ENCODE assay signal across 1 cellular context in genomic region chr1:31580891-31581603, GRCh38.
TF ChIP-seq lines count a peak whose summit lies in the region.

No MANE protein-coding gene starts in this region.

TF ChIP-seq in liver, 16 proteins besides CTCF, POLR2A, EP300 and RAD21 (continued from another document):
- TF ChIP-seq, protein P1, sequence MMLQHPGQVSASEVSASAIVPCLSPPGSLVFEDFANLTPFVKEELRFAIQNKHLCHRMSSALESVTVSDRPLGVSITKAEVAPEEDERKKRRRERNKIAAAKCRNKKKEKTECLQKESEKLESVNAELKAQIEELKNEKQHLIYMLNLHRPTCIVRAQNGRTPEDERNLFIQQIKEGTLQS (IDR thresholded peaks at IDR 0.05) = no peak
- TF ChIP-seq GABPA (IDR thresholded peaks at IDR 0.05 in 1 of 2, conservative IDR thresholded peaks at IDR 0.05 in 1 of 2) = no peak
- TF ChIP-seq, protein P2, sequence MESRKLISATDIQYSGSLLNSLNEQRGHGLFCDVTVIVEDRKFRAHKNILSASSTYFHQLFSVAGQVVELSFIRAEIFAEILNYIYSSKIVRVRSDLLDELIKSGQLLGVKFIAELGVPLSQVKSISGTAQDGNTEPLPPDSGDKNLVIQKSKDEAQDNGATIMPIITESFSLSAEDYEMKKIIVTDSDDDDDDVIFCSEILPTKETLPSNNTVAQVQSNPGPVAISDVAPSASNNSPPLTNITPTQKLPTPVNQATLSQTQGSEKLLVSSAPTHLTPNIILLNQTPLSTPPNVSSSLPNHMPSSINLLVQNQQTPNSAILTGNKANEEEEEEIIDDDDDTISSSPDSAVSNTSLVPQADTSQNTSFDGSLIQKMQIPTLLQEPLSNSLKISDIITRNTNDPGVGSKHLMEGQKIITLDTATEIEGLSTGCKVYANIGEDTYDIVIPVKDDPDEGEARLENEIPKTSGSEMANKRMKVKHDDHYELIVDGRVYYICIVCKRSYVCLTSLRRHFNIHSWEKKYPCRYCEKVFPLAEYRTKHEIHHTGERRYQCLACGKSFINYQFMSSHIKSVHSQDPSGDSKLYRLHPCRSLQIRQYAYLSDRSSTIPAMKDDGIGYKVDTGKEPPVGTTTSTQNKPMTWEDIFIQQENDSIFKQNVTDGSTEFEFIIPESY (IDR thresholded peaks at IDR 0.05) = no peak
- no peak for TF ChIP-seq YY1 (IDR thresholded peaks at IDR 0.05)
- TF ChIP-seq, protein P3, sequence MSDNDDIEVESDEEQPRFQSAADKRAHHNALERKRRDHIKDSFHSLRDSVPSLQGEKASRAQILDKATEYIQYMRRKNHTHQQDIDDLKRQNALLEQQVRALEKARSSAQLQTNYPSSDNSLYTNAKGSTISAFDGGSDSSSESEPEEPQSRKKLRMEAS (IDR thresholded peaks at IDR 0.05) = no peak
